ENCODE assay signal across 1 cellular context in genomic region chr7:76383089-76383944, GRCh38.
TF ChIP-seq lines count a peak whose summit lies in the region.

No MANE protein-coding gene starts in this region.

TF ChIP-seq in HCT116, 20 proteins besides CTCF, POLR2A, EP300 and RAD21:
- TF ChIP-seq MAX (IDR thresholded peaks at IDR 0.05) (no peak; the same call in 1 of the 2 replicates), JUND (IDR thresholded peaks at IDR 0.05) (no peak), REST (IDR thresholded peaks at IDR 0.05; ENCODE audit: low read depth) (no peak), CEBPB (IDR thresholded peaks at IDR 0.05; ENCODE audit: low read depth) (no peak), SP1 (IDR thresholded peaks at IDR 0.05; ENCODE audit: low read depth) (peak; percentile 69), CBX3 (IDR thresholded peaks at IDR 0.05; ENCODE audit: low read depth) (0 out of 2 replicates have a peak, but pooled peaks have one; percentile 26), TCF7L2 (IDR thresholded peaks at IDR 0.05; ENCODE audit: borderline replicate concordance, extremely low read depth, insufficient read depth, insufficient read length) (no peak)
